15 cellular contexts compared by ENCODE assay signal in the genomic region with DNA sequence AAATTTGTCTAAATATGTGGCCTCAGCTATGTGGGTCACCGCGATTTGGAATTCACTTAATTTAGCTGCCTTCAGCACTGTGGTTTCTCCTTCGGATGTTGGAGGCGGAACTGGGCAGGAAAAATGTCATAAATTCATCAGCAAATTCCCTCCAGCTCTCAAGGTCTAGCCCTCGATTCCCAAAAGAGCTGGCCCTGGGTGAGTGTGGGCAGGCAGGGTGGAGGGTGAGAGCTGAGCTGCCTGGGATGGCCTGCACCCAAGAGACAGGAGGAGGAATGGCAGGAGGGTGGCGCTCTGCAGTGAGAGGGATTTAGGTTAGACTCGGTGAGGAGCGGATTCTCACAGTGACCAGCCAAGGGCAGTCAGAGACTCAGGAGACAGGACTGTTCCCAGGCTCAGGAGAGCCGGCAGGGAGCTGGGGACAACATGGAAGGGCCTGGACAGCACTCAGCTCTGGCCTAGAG. TPM values are rescaled to one million over a fixed set of nuclear protein-coding genes. Genes with fewer than 3 reads are reported as not detected.
A peak's percentile ranks its signal among the peaks of the same experiment; 100 is the strongest.
DNase-seq lines count a peak whose midpoint lies in the region; ATAC-seq and TF ChIP-seq lines count a peak whose summit lies in the region.
"Had no signal": no experiment of that assay in that cellular context is flagged by ENCODE, and none has a peak within 500 bp of the region (broad histone marks: within the 10 kb centered on the region; RNA-seq: fewer than 3 reads in every experiment).

No MANE protein-coding gene starts in this region.

- DNase-seq in NCI-H226 (peak; percentile 19), lung (ENCODE audit: low spot score) (no peak), progenitor cell of endocrine pancreas (ENCODE audit: low spot score, unreplicated experiment) (no peak)
- no peak for DNase-seq in activated naive CD4-positive, alpha-beta T cell treated with Interleukin-2 at 50 U/mL for 16 hours
- no peak for DNase-seq in activated effector memory CD4-positive, alpha-beta T cell treated with anti-CD3 and anti-CD28 coated beads, Interleukin-2, amount 50 U/mL, for 16 hours
- no peak for DNase-seq in CD8-positive, alpha-beta memory T cell
- DNase-seq: activated CD8-positive, alpha-beta memory T cell treated with anti-CD3 and anti-CD28 coated beads, Interleukin-2, amount 50 U/mL, for 48 hours; AML-193; naive B cell; NCI-H1417 treated with DMSO at 0.1 percent for 48 hours had no signal

- no peaks in the 10 kb centered on the region for H3K4me1 Mint-ChIP-seq in progenitor cell of endocrine pancreas (ENCODE audit: low read depth)
- H3K4me1 Mint-ChIP-seq in CD8-positive, alpha-beta memory T cell: no peaks in the 10 kb centered on the region
- H3K4me1 Mint-ChIP-seq: central memory CD8-positive, alpha-beta T cell; naive B cell had no signal

- peaks cover 23% of the 10 kb centered on the region for H3K27me3 Mint-ChIP-seq in progenitor cell of endocrine pancreas
- H3K27me3 Mint-ChIP-seq in CD8-positive, alpha-beta memory T cell: peaks cover 6 to 40% of the 10 kb centered on the region in 2 donors
- H3K27me3 Mint-ChIP-seq: stimulated activated naive CD8-positive, alpha-beta T cell treated with anti-CD3 and anti-CD28 coated beads, Interleukin-15, Interleukin-2, amounts not matched to agents 100 ng/mL and 50 ng/mL, for 24 hours had no signal

- peaks cover 0 to 3% of the 10 kb centered on the region in 2 donors for H3K9me3 ChIP-seq in lung (ENCODE audit: control insufficient read depth in 2 of 2, insufficient read depth in 1 of 2, low read length in 1 of 2)
- no peaks in the 10 kb centered on the region for H3K9me3 ChIP-seq in CD8-positive, alpha-beta memory T cell (ENCODE audit: low read length)

- peak; percentile 43 for ATAC-seq in lung (ENCODE audit: insufficient read depth, low FRiP score)

- CTCF ChIA-PET in CD8-positive, alpha-beta memory T cell (lab: Charles Lee): no interaction called here

- H3K4me1 ChIP-seq in ACC112 (ENCODE audit: control insufficient read depth, insufficient read depth, low read length, unreplicated experiment) (peaks cover 28% of the 10 kb centered on the region), lung (ENCODE audit: control insufficient read depth in 2 of 2, insufficient read depth in 2 of 2, low read length in 2 of 2) (peaks cover 0 to 9% of the 10 kb centered on the region in 2 donors)
- H3K4me1 ChIP-seq in CD8-positive, alpha-beta memory T cell (ENCODE audit: insufficient read depth, low read length): no peaks in the 10 kb centered on the region

- no peaks in the 10 kb centered on the region for H3K79me2 ChIP-seq in ACC112 (ENCODE audit: control insufficient read depth, insufficient read depth, low read length, unreplicated experiment)

- H3K4me3 ChIP-seq in ACC112 (ENCODE audit: low read depth, low read length) (no peak overlapping the region), lung (no peak overlapping the region)
- no peak overlapping the region for H3K4me3 ChIP-seq in CD8-positive, alpha-beta memory T cell (ENCODE audit: low read length)

- H3K4me3 Mint-ChIP-seq in progenitor cell of endocrine pancreas (ENCODE audit: low read depth): no peak overlapping the region
- no peak overlapping the region for H3K4me3 Mint-ChIP-seq in CD8-positive, alpha-beta memory T cell
- H3K4me3 Mint-ChIP-seq: central memory CD8-positive, alpha-beta T cell; naive B cell; stimulated activated naive CD8-positive, alpha-beta T cell treated with anti-CD3 and anti-CD28 coated beads, Interleukin-15, Interleukin-2, amounts not matched to agents 100 ng/mL and 50 ng/mL, for 24 hours had no signal

- TF ChIP-seq CTCF in lung (IDR thresholded peaks at IDR 0.05; ENCODE audit: control extremely low read depth, extremely low read depth) (no peak), progenitor cell of endocrine pancreas (IDR thresholded peaks at IDR 0.05; ENCODE audit: unreplicated experiment) (no peak)

- no peaks in the 10 kb centered on the region for H3K9me3 Mint-ChIP-seq in progenitor cell of endocrine pancreas (ENCODE audit: low read depth)
- no peaks in the 10 kb centered on the region for H3K9me3 Mint-ChIP-seq in CD8-positive, alpha-beta memory T cell
- H3K9me3 Mint-ChIP-seq: central memory CD8-positive, alpha-beta T cell; naive B cell; stimulated activated naive CD8-positive, alpha-beta T cell treated with anti-CD3 and anti-CD28 coated beads, Interleukin-15, Interleukin-2, amounts not matched to agents 100 ng/mL and 50 ng/mL, for 24 hours had no signal

- H3K27ac Mint-ChIP-seq in progenitor cell of endocrine pancreas: no peak overlapping the region
- no peak overlapping the region for H3K27ac Mint-ChIP-seq in CD8-positive, alpha-beta memory T cell
- H3K27ac Mint-ChIP-seq: stimulated activated naive CD8-positive, alpha-beta T cell treated with anti-CD3 and anti-CD28 coated beads, Interleukin-15, Interleukin-2, amounts not matched to agents 100 ng/mL and 50 ng/mL, for 24 hours had no signal

- H3K27me3 ChIP-seq in ACC112 (ENCODE audit: insufficient read depth, low read length) (no peaks in the 10 kb centered on the region), lung (ENCODE audit: control insufficient read depth, insufficient read depth) (no peaks in the 10 kb centered on the region)
- H3K27me3 ChIP-seq in CD8-positive, alpha-beta memory T cell (ENCODE audit: insufficient read depth, low read length, poor library complexity, severe bottlenecking): no peaks in the 10 kb centered on the region

- H3K27ac ChIP-seq in ACC112 (ENCODE audit: low read depth, low read length) (0 out of 2 replicates have a peak overlapping the region, but pooled peaks have one; percentile 8), cingulate gyrus (ENCODE audit: low read depth, low read length) (peak overlapping the region; percentile 78), lung (ENCODE audit: low read depth in 1 of 2, low read length in 1 of 2) (no peak overlapping the region)
- H3K27ac ChIP-seq in CD8-positive, alpha-beta memory T cell (ENCODE audit: low read depth, low read length): no peak overlapping the region
- H3K27ac ChIP-seq: HL-60 had no signal

- 50 to 61% methylated on average over 9 of the region's 9 CpGs for WGBS in lung, 2 donors

- H3K36me3 Mint-ChIP-seq in progenitor cell of endocrine pancreas (ENCODE audit: insufficient read depth): no peaks in the 10 kb centered on the region
- H3K36me3 Mint-ChIP-seq in CD8-positive, alpha-beta memory T cell: no peaks in the 10 kb centered on the region
- H3K36me3 Mint-ChIP-seq: naive B cell had no signal

- H3K36me3 ChIP-seq in ACC112 (ENCODE audit: insufficient read depth, low read length): no peaks in the 10 kb centered on the region
- H3K36me3 ChIP-seq in lung (ENCODE audit: control insufficient read depth in 2 of 2, insufficient read depth in 2 of 2, low read length in 2 of 2): no peaks in the 10 kb centered on the region
- no peaks in the 10 kb centered on the region for H3K36me3 ChIP-seq in CD8-positive, alpha-beta memory T cell (ENCODE audit: insufficient read depth, low read length)

- H2AFZ ChIP-seq in ACC112 (ENCODE audit: low read length, unreplicated experiment): no peak overlapping the region

- POLR2A ChIA-PET in CD8-positive, alpha-beta memory T cell (lab: Charles Lee): no interaction called here

RNA-seq across cellular contexts. Expression of a gene that starts 57.1 kb away (rescaled TPM):
- total RNA-seq in lung (10 to 100 TPM; 46.2 to 57.7 TPM), progenitor cell of endocrine pancreas (45.9 and 50.5 TPM in 2 replicates)
- 10 to 100 TPM in 1 of 2 donors, 1 to 10 TPM in 1; 8.1 to 14.8 TPM for polyA plus RNA-seq in lung
- total RNA-seq in CD8-positive, alpha-beta memory T cell: 10 to 100 TPM; 37.7 to 39.6 TPM
- polyA plus RNA-seq in CD8-positive, alpha-beta memory T cell: 16.9 TPM

Comparison
In these comparisons a context has a peak if more than half of its experiments do, and no peak if none do; other contexts are left out.
1. H3K27ac ChIP-seq: peak in ACC112 (single experiment) and cingulate gyrus (single experiment); none in lung (0 of 2) and CD8-positive, alpha-beta memory T cell (single experiment).